In the genomic region with DNA sequence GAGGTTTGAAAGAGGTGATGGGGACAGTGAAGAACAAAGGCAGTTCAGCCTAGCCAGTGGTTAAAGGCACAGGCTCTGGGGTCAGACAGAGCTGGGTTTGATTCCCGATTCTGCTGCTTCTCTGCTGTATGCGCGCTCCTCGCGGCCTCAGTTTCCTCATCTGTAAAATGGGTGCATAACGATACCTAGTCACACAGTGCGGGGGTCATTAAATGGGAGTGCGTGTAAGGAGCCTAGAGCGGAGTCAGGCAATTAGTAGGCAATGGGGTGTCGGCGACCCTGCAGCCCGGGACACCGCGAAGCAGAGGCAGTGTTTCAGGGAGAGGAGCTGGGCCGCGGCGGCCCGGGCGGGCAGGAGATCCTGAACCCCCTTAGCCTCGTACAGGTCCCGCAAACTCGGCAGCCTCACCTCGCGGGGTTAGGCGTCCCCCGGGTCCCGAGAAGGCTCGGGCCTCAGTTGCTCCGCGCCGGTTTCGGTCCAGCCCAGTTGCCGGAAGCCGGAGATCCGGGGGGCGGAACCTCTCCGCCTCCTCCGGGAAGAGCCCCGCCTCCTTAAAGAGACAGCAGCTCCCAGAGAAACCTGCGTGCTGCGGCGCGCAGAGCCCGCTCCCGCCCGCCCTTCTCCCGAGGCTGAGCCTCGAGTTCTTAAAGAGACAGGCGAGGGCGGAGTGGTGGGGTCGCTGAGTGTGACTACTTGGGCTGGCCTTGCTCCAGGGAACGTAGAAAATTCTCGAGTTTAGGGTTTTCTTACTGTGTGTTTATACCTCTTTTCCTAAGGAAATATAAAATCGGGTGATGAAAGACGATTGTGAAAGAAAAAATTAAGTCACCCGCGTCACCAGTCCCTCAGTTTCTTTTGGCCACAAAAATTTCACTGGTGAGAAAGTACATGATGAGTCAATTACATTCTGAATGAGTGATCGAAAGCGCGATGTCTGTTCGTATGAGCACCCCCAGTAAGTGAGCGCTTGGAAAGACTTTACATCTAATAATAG, we compare ENCODE assay signal across 8 cellular contexts. TPM values are rescaled to one million over a fixed set of nuclear protein-coding genes. Genes with fewer than 3 reads are reported as not detected.
DNase-seq lines count a peak whose midpoint lies in the region; ATAC-seq, FAIRE-seq and TF ChIP-seq lines count a peak whose summit lies in the region.

Gene YIPF1, minus strand, starts transcription at position 494 of the 995 bp plus-strand sequence. CDS start 860 bp downstream, outside the sequence.

- H3K27me3 ChIP-seq in ascending aorta: no peaks in the 10 kb centered on the region
- no peaks in the 10 kb centered on the region for H3K27me3 ChIP-seq in right cardiac atrium (ENCODE audit: control insufficient read depth, insufficient read depth)

- H3K27me3 Mint-ChIP-seq in T-helper 2 cell treated with Interferon-gamma antibody and Interleukin-4, amounts not matched to agents 5 μg/mL and 100 μg/mL, for 36 hours (ENCODE audit: low read depth): no peaks in the 10 kb centered on the region

- FAIRE-seq in urothelium cell line (lab: Jason Lieb, UNC): no peak

- ATAC-seq in GM18499 (IDR thresholded peaks at IDR 0.05; ENCODE audit: insufficient read depth, unreplicated experiment) (peak; percentile 56), HG02884 (IDR thresholded peaks at IDR 0.05; ENCODE audit: unreplicated experiment) (peak; percentile 83), right cardiac atrium (peak; percentile 99)

- H3K27ac ChIP-seq in ascending aorta (peak within 1 kb of the TSS; percentile 71 to 87), right cardiac atrium (ENCODE audit: low read length) (peak within 1 kb of the TSS; percentile 69)

- TF ChIP-seq CTCF in ascending aorta (IDR thresholded peaks at IDR 0.05): no peak

- peak within 1 kb of the TSS; percentile 79 to 83 for H3K4me3 ChIP-seq in ascending aorta
- H3K4me3 ChIP-seq in right cardiac atrium (ENCODE audit: low read length): peak within 1 kb of the TSS; percentile 97

- intact Hi-C loops in ascending aorta (cut with DNase I): loop anchor here (1.0 to 10.0 kb wide), 5 partner anchors 52 to 605 kb away; partner anchors contain the start of genes IFT25, NDC1, SSBP3 and TCEANC2
- intact Hi-C loops in right cardiac atrium (cut with DNase I): loop anchor here in 2 of 4 donors (5.0 to 10.0 kb wide), 2 partner anchors 55 to 58 kb away; partner anchors contain the start of genes IFT25 (in 2 of the 2) and LRRC42 (in 2 of the 2)

- DNase-seq in NCI-H1694 (lab: John Stamatoyannopoulos, UW): peak; percentile 77
- DNase-seq in T-helper 2 cell treated with Interferon-gamma antibody and Interleukin-4, amounts not matched to agents 5 μg/mL and 100 μg/mL, for 36 hours (ENCODE audit: low spot score): peak; percentile 89
- peak; percentile 68 to 96 for DNase-seq in ascending aorta (ENCODE audit: low spot score in 2 of 2)
- peak; percentile 93 to 97 (median 96) for DNase-seq in right cardiac atrium
- DNase-seq in pulmonary artery endothelial cell (ENCODE audit: low read depth, low spot score): peak; percentile 56
- peak; percentile 97 for DNase-seq in urothelium cell line (ENCODE audit: low spot score)

- no peaks in the 10 kb centered on the region for H3K9me3 Mint-ChIP-seq in T-helper 2 cell treated with Interferon-gamma antibody and Interleukin-4, amounts not matched to agents 5 μg/mL and 100 μg/mL, for 36 hours

- WGBS in right cardiac atrium: 2% methylated on average over 62 of the region's 62 CpGs

- peaks cover 23% of the 10 kb centered on the region for H3K4me1 Mint-ChIP-seq in T-helper 2 cell treated with Interferon-gamma antibody and Interleukin-4, amounts not matched to agents 5 μg/mL and 100 μg/mL, for 36 hours (ENCODE audit: low read depth)

- H3K4me3 Mint-ChIP-seq in T-helper 2 cell treated with Interferon-gamma antibody and Interleukin-4, amounts not matched to agents 5 μg/mL and 100 μg/mL, for 36 hours: peak within 1 kb of the TSS; percentile 93

- H3K4me1 ChIP-seq in ascending aorta (peaks cover 7 to 9% of the 10 kb centered on the region in 2 donors), right cardiac atrium (ENCODE audit: control insufficient read depth, insufficient read depth, low read length) (no peaks in the 10 kb centered on the region)

- peaks cover 5% of the 10 kb centered on the region for H3K36me3 Mint-ChIP-seq in T-helper 2 cell treated with Interferon-gamma antibody and Interleukin-4, amounts not matched to agents 5 μg/mL and 100 μg/mL, for 36 hours (ENCODE audit: low read depth)

- H3K36me3 ChIP-seq in ascending aorta: peaks cover 4 to 13% of the 10 kb centered on the region in 2 donors

- peak within 1 kb of the TSS; percentile 93 for H3K27ac Mint-ChIP-seq in T-helper 2 cell treated with Interferon-gamma antibody and Interleukin-4, amounts not matched to agents 5 μg/mL and 100 μg/mL, for 36 hours

- H3K9me3 ChIP-seq in ascending aorta (no peaks in the 10 kb centered on the region), right cardiac atrium (ENCODE audit: control insufficient read depth, low read length) (no peaks in the 10 kb centered on the region)

RNA-seq across cellular contexts. Expression of gene YIPF1, which starts in this region (rescaled TPM):
- total RNA-seq in ascending aorta (17.0 TPM), right cardiac atrium (10 to 100 TPM; 13.3 to 15.7 (median 15.6) TPM), pulmonary artery endothelial cell (17.1 and 22.0 TPM in 2 replicates)
- 13.4 TPM for polyA plus RNA-seq in right cardiac atrium

Comparison
In these comparisons a context has a peak if more than half of its experiments do, and no peak if none do; other contexts are left out.
1. Peak in every context shown above with its lines: DNase-seq, ATAC-seq, H3K4me3 ChIP-seq and H3K27ac ChIP-seq.